Comparison of ENCODE assay signal across 1 cellular context in the genomic region with DNA sequence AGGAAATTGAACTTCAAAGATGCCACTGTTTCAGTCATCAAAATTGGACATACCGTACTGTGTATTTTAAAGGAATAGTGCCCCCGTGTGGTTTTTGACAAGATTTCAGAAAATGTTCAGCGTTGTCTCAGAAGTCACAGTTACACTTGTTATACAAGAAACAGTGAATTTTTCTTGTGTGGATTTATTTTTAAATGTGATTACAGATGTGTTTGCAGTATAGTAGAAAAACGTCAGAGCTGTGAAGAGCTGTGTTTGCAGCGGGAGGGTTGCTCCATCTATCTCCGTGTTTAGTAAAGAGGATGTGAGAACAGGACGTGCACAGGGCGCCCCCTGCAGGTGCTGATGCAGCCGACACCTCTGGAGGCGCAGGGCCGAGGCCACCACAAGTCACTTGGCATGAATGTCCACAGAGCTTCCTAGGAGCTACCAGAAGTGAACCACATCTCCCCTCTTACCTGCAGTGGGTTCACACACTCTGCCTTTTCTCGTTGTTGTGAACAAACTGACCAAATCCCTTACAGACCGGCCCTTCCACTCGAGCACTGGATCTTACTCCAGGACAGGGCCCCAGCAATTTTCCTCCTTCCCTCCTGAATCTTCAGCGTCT.
A peak's percentile ranks its signal among the peaks of the same experiment; 100 is the strongest.
TF ChIP-seq lines count a peak whose summit lies in the region.

No MANE protein-coding gene starts in this region.

TF ChIP-seq in HepG2, 621 proteins besides CTCF, POLR2A, EP300 and RAD21 (continued from another document and continues in another):
- TF ChIP-seq, protein P1, sequence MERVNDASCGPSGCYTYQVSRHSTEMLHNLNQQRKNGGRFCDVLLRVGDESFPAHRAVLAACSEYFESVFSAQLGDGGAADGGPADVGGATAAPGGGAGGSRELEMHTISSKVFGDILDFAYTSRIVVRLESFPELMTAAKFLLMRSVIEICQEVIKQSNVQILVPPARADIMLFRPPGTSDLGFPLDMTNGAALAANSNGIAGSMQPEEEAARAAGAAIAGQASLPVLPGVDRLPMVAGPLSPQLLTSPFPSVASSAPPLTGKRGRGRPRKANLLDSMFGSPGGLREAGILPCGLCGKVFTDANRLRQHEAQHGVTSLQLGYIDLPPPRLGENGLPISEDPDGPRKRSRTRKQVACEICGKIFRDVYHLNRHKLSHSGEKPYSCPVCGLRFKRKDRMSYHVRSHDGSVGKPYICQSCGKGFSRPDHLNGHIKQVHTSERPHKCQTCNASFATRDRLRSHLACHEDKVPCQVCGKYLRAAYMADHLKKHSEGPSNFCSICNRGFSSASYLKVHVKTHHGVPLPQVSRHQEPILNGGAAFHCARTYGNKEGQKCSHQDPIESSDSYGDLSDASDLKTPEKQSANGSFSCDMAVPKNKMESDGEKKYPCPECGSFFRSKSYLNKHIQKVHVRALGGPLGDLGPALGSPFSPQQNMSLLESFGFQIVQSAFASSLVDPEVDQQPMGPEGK (CRISPR knock-in tag; IDR thresholded peaks at IDR 0.05): 0 out of 2 replicates have a peak, but pooled peaks have one; percentile 25
- TF ChIP-seq RARA (CRISPR knock-in tag; IDR thresholded peaks at IDR 0.05) (no peak), ZNF737 (CRISPR knock-in tag; IDR thresholded peaks at IDR 0.05; ENCODE audit: borderline replicate concordance) (no peak), NR2F2 (IDR thresholded peaks at IDR 0.05; ENCODE audit: borderline replicate concordance, low read depth) (no peak), ZNF326 (CRISPR knock-in tag; IDR thresholded peaks at IDR 0.05; ENCODE audit: borderline replicate concordance) (no peak), CEBPB (IDR thresholded peaks at IDR 0.05; ENCODE audit: borderline replicate concordance, low read depth, low read length) (no peak), FIP1L1 (IDR thresholded peaks at IDR 0.05; ENCODE audit: borderline replicate concordance, insufficient read depth, low read depth, low read length) (no peak), ZNF24 (IDR thresholded peaks at IDR 0.05) (0 out of 2 replicates have a peak, but pooled peaks have one; percentile 69), ZNF367 (CRISPR knock-in tag; IDR thresholded peaks at IDR 0.05; ENCODE audit: borderline replicate concordance) (no peak), FOXA3 (CRISPR knock-in tag; IDR thresholded peaks at IDR 0.05) (no peak), HDAC6 (IDR thresholded peaks at IDR 0.05; ENCODE audit: low read depth, low read length) (no peak), AGO1 (IDR thresholded peaks at IDR 0.05; ENCODE audit: low read depth, low read length, poor library complexity, severe bottlenecking) (no peak), TCF7L2 (IDR thresholded peaks at IDR 0.05; ENCODE audit: low read depth, low read length) (no peak), PCBP1 (IDR thresholded peaks at IDR 0.05; ENCODE audit: borderline replicate concordance, low read depth, low read length) (no peak), ONECUT2 (CRISPR knock-in tag; IDR thresholded peaks at IDR 0.05) (no peak), ZNF44 (CRISPR knock-in tag; IDR thresholded peaks at IDR 0.05) (0 out of 2 replicates have a peak, but pooled peaks have one; percentile 50), SSRP1 (CRISPR knock-in tag; IDR thresholded peaks at IDR 0.05) (0 out of 2 replicates have a peak, but pooled peaks have one; percentile 49), JUND (CRISPR knock-in tag; IDR thresholded peaks at IDR 0.05) (no peak), ATF7 (IDR thresholded peaks at IDR 0.05) (no peak), ATF7 (CRISPR knock-in tag; IDR thresholded peaks at IDR 0.05) (no peak), KMT2A (CRISPR knock-in tag; IDR thresholded peaks at IDR 0.05) (no peak), SPEN (CRISPR knock-in tag; IDR thresholded peaks at IDR 0.05; ENCODE audit: low read depth) (no peak), GPN1 (CRISPR knock-in tag; IDR thresholded peaks at IDR 0.05; ENCODE audit: borderline replicate concordance) (no peak), DNMT3B (CRISPR knock-in tag; conservative IDR thresholded peaks at IDR 0.05) (no peak), RBM39 (IDR thresholded peaks at IDR 0.05; ENCODE audit: low read depth, low read length, poor library complexity, severe bottlenecking) (no peak), CHCHD3 (CRISPR knock-in tag; IDR thresholded peaks at IDR 0.05) (0 out of 2 replicates have a peak, but pooled peaks have one; percentile 30), STAG1 (CRISPR knock-in tag; IDR thresholded peaks at IDR 0.05) (peak; percentile 96), ZNF747 (CRISPR knock-in tag; IDR thresholded peaks at IDR 0.05; ENCODE audit: borderline replicate concordance) (no peak), ZBTB8A (CRISPR knock-in tag; IDR thresholded peaks at IDR 0.05; ENCODE audit: borderline replicate concordance, low read depth) (no peak), ZFP36 (IDR thresholded peaks at IDR 0.05; ENCODE audit: borderline replicate concordance, low read depth, low read length, partially characterized antibody) (no peak), FOXM1 (CRISPR knock-in tag; IDR thresholded peaks at IDR 0.05) (no peak), NFRKB (IDR thresholded peaks at IDR 0.05) (no peak), ZNF615 (CRISPR knock-in tag; IDR thresholded peaks at IDR 0.05; ENCODE audit: borderline replicate concordance) (no peak), RFXAP (CRISPR knock-in tag; IDR thresholded peaks at IDR 0.05; ENCODE audit: borderline replicate concordance) (no peak), ELF3 (CRISPR knock-in tag; IDR thresholded peaks at IDR 0.05) (no peak; the same call in 1 of the 2 replicates), ZNF616 (CRISPR knock-in tag; IDR thresholded peaks at IDR 0.05; ENCODE audit: low read depth) (no peak), ZNF780A (CRISPR knock-in tag; IDR thresholded peaks at IDR 0.05) (no peak), MTA3 (CRISPR knock-in tag; IDR thresholded peaks at IDR 0.05) (no peak), SRSF4 (IDR thresholded peaks at IDR 0.05; ENCODE audit: low read depth, low read length, poor library complexity, severe bottlenecking) (no peak), TP53 (CRISPR knock-in tag; conservative IDR thresholded peaks at IDR 0.05) (no peak), ZNF674 (CRISPR knock-in tag; IDR thresholded peaks at IDR 0.05; ENCODE audit: low read depth) (no peak), ZNF354B (CRISPR knock-in tag; IDR thresholded peaks at IDR 0.05) (no peak), ZNF510 (CRISPR knock-in tag; IDR thresholded peaks at IDR 0.05; ENCODE audit: low read depth) (no peak)
- TF ChIP-seq, protein P2, sequence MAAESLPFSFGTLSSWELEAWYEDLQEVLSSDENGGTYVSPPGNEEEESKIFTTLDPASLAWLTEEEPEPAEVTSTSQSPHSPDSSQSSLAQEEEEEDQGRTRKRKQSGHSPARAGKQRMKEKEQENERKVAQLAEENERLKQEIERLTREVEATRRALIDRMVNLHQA (CRISPR knock-in tag; IDR thresholded peaks at IDR 0.05): no peak
- TF ChIP-seq, protein P3, sequence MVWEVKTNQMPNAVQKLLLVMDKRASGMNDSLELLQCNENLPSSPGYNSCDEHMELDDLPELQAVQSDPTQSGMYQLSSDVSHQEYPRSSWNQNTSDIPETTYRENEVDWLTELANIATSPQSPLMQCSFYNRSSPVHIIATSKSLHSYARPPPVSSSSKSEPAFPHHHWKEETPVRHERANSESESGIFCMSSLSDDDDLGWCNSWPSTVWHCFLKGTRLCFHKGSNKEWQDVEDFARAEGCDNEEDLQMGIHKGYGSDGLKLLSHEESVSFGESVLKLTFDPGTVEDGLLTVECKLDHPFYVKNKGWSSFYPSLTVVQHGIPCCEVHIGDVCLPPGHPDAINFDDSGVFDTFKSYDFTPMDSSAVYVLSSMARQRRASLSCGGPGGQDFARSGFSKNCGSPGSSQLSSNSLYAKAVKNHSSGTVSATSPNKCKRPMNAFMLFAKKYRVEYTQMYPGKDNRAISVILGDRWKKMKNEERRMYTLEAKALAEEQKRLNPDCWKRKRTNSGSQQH (CRISPR knock-in tag; IDR thresholded peaks at IDR 0.05; ENCODE audit: low read depth): 0 out of 2 replicates have a peak, but pooled peaks have one; percentile 63
- TF ChIP-seq, protein P4, sequence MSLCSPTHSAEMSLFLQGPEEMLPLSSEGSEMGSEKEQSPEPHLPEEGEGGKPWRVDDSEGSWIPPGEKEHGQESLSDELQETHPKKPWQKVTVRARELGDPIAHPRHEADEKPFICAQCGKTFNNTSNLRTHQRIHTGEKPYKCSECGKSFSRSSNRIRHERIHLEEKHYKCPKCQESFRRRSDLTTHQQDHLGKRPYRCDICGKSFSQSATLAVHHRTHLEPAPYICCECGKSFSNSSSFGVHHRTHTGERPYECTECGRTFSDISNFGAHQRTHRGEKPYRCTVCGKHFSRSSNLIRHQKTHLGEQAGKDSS (CRISPR knock-in tag; IDR thresholded peaks at IDR 0.05; ENCODE audit: borderline replicate concordance, low read depth): no peak
- TF ChIP-seq, protein P5, sequence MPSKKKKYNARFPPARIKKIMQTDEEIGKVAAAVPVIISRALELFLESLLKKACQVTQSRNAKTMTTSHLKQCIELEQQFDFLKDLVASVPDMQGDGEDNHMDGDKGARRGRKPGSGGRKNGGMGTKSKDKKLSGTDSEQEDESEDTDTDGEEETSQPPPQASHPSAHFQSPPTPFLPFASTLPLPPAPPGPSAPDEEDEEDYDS (CRISPR knock-in tag; IDR thresholded peaks at IDR 0.05): no peak
- TF ChIP-seq, protein P6, sequence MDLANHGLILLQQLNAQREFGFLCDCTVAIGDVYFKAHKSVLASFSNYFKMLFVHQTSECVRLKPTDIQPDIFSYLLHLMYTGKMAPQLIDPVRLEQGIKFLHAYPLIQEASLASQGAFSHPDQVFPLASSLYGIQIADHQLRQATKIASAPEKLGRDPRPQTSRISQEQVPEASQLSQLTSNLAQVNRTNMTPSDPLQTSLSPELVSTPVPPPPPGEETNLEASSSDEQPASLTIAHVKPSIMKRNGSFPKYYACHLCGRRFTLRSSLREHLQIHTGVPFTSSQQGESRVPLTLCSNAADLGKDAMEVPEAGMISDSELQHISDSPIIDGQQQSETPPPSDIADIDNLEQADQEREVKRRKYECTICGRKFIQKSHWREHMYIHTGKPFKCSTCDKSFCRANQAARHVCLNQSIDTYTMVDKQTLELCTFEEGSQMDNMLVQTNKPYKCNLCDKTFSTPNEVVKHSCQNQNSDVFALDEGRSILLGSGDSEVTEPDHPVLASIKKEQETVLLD (CRISPR knock-in tag; IDR thresholded peaks at IDR 0.05; ENCODE audit: low read depth): no peak
- TF ChIP-seq, protein P7, sequence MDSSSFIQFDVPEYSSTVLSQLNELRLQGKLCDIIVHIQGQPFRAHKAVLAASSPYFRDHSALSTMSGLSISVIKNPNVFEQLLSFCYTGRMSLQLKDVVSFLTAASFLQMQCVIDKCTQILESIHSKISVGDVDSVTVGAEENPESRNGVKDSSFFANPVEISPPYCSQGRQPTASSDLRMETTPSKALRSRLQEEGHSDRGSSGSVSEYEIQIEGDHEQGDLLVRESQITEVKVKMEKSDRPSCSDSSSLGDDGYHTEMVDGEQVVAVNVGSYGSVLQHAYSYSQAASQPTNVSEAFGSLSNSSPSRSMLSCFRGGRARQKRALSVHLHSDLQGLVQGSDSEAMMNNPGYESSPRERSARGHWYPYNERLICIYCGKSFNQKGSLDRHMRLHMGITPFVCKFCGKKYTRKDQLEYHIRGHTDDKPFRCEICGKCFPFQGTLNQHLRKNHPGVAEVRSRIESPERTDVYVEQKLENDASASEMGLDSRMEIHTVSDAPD (CRISPR knock-in tag; IDR thresholded peaks at IDR 0.05): no peak
- TF ChIP-seq, protein P8, sequence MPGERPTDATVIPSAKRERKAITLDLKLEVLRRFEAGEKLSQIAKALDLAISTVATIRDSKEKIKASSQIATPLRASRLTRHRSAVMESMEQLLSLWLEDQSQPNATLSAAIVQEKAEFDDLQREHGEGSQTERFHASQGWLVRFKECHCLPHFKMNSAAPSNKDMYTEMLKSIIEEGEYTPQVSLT (CRISPR knock-in tag; IDR thresholded peaks at IDR 0.05; ENCODE audit: borderline replicate concordance, low read depth): no peak
- TF ChIP-seq, protein P9, sequence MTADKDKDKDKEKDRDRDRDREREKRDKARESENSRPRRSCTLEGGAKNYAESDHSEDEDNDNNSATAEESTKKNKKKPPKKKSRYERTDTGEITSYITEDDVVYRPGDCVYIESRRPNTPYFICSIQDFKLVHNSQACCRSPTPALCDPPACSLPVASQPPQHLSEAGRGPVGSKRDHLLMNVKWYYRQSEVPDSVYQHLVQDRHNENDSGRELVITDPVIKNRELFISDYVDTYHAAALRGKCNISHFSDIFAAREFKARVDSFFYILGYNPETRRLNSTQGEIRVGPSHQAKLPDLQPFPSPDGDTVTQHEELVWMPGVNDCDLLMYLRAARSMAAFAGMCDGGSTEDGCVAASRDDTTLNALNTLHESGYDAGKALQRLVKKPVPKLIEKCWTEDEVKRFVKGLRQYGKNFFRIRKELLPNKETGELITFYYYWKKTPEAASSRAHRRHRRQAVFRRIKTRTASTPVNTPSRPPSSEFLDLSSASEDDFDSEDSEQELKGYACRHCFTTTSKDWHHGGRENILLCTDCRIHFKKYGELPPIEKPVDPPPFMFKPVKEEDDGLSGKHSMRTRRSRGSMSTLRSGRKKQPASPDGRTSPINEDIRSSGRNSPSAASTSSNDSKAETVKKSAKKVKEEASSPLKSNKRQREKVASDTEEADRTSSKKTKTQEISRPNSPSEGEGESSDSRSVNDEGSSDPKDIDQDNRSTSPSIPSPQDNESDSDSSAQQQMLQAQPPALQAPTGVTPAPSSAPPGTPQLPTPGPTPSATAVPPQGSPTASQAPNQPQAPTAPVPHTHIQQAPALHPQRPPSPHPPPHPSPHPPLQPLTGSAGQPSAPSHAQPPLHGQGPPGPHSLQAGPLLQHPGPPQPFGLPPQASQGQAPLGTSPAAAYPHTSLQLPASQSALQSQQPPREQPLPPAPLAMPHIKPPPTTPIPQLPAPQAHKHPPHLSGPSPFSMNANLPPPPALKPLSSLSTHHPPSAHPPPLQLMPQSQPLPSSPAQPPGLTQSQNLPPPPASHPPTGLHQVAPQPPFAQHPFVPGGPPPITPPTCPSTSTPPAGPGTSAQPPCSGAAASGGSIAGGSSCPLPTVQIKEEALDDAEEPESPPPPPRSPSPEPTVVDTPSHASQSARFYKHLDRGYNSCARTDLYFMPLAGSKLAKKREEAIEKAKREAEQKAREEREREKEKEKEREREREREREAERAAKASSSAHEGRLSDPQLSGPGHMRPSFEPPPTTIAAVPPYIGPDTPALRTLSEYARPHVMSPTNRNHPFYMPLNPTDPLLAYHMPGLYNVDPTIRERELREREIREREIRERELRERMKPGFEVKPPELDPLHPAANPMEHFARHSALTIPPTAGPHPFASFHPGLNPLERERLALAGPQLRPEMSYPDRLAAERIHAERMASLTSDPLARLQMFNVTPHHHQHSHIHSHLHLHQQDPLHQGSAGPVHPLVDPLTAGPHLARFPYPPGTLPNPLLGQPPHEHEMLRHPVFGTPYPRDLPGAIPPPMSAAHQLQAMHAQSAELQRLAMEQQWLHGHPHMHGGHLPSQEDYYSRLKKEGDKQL (CRISPR knock-in tag; IDR thresholded peaks at IDR 0.05; ENCODE audit: low read depth): no peak
- TF ChIP-seq, protein P10, sequence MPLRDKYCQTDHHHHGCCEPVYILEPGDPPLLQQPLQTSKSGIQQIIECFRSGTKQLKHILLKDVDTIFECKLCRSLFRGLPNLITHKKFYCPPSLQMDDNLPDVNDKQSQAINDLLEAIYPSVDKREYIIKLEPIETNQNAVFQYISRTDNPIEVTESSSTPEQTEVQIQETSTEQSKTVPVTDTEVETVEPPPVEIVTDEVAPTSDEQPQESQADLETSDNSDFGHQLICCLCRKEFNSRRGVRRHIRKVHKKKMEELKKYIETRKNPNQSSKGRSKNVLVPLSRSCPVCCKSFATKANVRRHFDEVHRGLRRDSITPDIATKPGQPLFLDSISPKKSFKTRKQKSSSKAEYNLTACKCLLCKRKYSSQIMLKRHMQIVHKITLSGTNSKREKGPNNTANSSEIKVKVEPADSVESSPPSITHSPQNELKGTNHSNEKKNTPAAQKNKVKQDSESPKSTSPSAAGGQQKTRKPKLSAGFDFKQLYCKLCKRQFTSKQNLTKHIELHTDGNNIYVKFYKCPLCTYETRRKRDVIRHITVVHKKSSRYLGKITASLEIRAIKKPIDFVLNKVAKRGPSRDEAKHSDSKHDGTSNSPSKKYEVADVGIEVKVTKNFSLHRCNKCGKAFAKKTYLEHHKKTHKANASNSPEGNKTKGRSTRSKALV (CRISPR knock-in tag; IDR thresholded peaks at IDR 0.05): peak; percentile 54; the same call in 1 of the 2 replicates
